In genomic region chr5:87541033-87541432, GRCh38 we compare ENCODE assay signal across 8 cellular contexts.
DNase-seq lines count a peak whose midpoint lies in the region; ATAC-seq and TF ChIP-seq lines count a peak whose summit lies in the region.

No MANE protein-coding gene starts in this region.

- H3K4me1 ChIP-seq in upper lobe of right lung = no peaks in the 10 kb centered on the region

- no peaks in the 10 kb centered on the region for H3K9me3 Mint-ChIP-seq in stimulated activated memory B cell treated with anti-CD40 and anti-IgM and Interleukin-4, amounts not matched to agents 10 μg/mL and 1 μg/mL and 100 μg/mL, for 72 hours

- H3K4me1 Mint-ChIP-seq in stimulated activated memory B cell treated with anti-CD40 and anti-IgM and Interleukin-4, amounts not matched to agents 10 μg/mL and 1 μg/mL and 100 μg/mL, for 72 hours = no peaks in the 10 kb centered on the region

- H3K9me3 ChIP-seq in upper lobe of right lung = no peaks in the 10 kb centered on the region

- H3K36me3 Mint-ChIP-seq in stimulated activated memory B cell treated with anti-CD40 and anti-IgM and Interleukin-4, amounts not matched to agents 10 μg/mL and 1 μg/mL and 100 μg/mL, for 72 hours = no peaks in the 10 kb centered on the region

- POLR2A ChIA-PET in HEK293T (lab: Yijun Ruan, JAX) = no interaction called here

- H3K27me3 ChIP-seq in upper lobe of right lung = no peaks in the 10 kb centered on the region

- no peak overlapping the region for H3K4me3 Mint-ChIP-seq in stimulated activated memory B cell treated with anti-CD40 and anti-IgM and Interleukin-4, amounts not matched to agents 10 μg/mL and 1 μg/mL and 100 μg/mL, for 72 hours

- H3K27ac ChIP-seq in upper lobe of right lung = no peak overlapping the region

- H3K36me3 ChIP-seq in upper lobe of right lung = no peaks in the 10 kb centered on the region

- no peak overlapping the region for H3K27ac Mint-ChIP-seq in stimulated activated memory B cell treated with anti-CD40 and anti-IgM and Interleukin-4, amounts not matched to agents 10 μg/mL and 1 μg/mL and 100 μg/mL, for 72 hours

- CTCF ChIA-PET in HEK293T (lab: Yijun Ruan, JAX) = no interaction called here

- ATAC-seq in stimulated activated memory B cell treated with anti-CD40 and anti-IgM and Interleukin-4, amounts not matched to agents 10 μg/mL and 1 μg/mL and 100 μg/mL, for 72 hours = no peak
- ATAC-seq in GM21360 (IDR thresholded peaks at IDR 0.05; ENCODE audit: unreplicated experiment) (no peak), upper lobe of right lung (no peak)

- peak; percentile 34 for TF ChIP-seq CTCF in fibroblast of mammary gland (conservative IDR thresholded peaks at IDR 0.05; ENCODE audit: control insufficient read depth, insufficient read depth, low read depth, low read length)
- TF ChIP-seq CTCF in upper lobe of right lung (IDR thresholded peaks at IDR 0.05) = no peak

- intact Hi-C loops in posterior vena cava (cut with DNase I) (no loop called here), upper lobe of right lung (cut with DNase I) (no loop called here)

- peak; percentile 7 for DNase-seq in HEK293T (ENCODE audit: extremely low spot score)
- peak; percentile 79 for DNase-seq in RKO (ENCODE audit: low spot score)
- peak; percentile 89 for DNase-seq in fibroblast of mammary gland (ENCODE audit: low read depth)
- DNase-seq in posterior vena cava (ENCODE audit: low spot score) = peak; percentile 83
- no peak for DNase-seq in upper lobe of right lung
- DNase-seq in NCI-H1436 treated with DMSO at 0.1 percent for 48 hours (lab: John Stamatoyannopoulos, UW) = no peak

- H3K27me3 Mint-ChIP-seq in stimulated activated memory B cell treated with anti-CD40 and anti-IgM and Interleukin-4, amounts not matched to agents 10 μg/mL and 1 μg/mL and 100 μg/mL, for 72 hours = no peaks in the 10 kb centered on the region

- H3K4me3 ChIP-seq in fibroblast of mammary gland (ENCODE audit: control insufficient read depth, low read depth, low read length) (no peak overlapping the region), upper lobe of right lung (no peak overlapping the region)

TF ChIP-seq in HEK293T, 16 proteins besides CTCF, POLR2A, EP300 and RAD21:
- TF ChIP-seq ARNT (IDR thresholded peaks at IDR 0.05) (no peak), HDGF (IDR thresholded peaks at IDR 0.05; ENCODE audit: borderline replicate concordance) (no peak), TARDBP (IDR thresholded peaks at IDR 0.05) (no peak), NFRKB (IDR thresholded peaks at IDR 0.05) (no peak), SUZ12 (IDR thresholded peaks at IDR 0.05) (no peak), PKNOX1 (IDR thresholded peaks at IDR 0.05) (no peak), BHLHE40 (IDR thresholded peaks at IDR 0.05; ENCODE audit: borderline replicate concordance) (no peak), FOXM1 (IDR thresholded peaks at IDR 0.05; ENCODE audit: borderline replicate concordance) (no peak), SP1 (IDR thresholded peaks at IDR 0.05) (no peak), FOXA1 (IDR thresholded peaks at IDR 0.05) (no peak), ELF4 (IDR thresholded peaks at IDR 0.05) (no peak), CTBP1 (IDR thresholded peaks at IDR 0.05; ENCODE audit: borderline replicate concordance) (no peak)

Comparison
In these comparisons a context has a peak if more than half of its experiments do, and no peak if none do; other contexts are left out.
1. DNase-seq: peak in HEK293T (single experiment), RKO (single experiment), fibroblast of mammary gland (single experiment) and posterior vena cava (single experiment); none in upper lobe of right lung (single experiment) and NCI-H1436 treated with DMSO at 0.1 percent for 48 hours (single experiment).